18 cellular contexts compared by ENCODE assay signal in the genomic region with DNA sequence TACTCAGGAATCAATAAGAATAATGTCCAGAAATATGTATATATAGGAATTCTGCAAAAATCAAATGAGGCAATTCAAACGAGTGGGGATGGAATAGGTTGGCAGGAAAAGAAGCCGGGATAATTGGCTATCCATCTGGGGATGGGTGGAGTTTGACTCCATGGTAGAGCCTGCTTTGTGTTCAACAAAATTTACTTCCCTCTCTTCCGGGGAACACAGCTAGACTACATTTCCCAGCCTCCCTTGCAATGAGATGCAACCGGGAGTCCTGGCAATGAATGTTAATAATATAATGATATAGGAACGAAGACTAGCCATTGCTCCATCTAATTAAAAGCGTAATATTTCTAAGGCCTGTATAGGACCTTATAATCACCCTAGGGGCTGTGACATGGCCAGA.
"Had no signal": no experiment of that assay in that cellular context is flagged by ENCODE, and none has a peak within 500 bp of the region (broad histone marks: within the 10 kb centered on the region; RNA-seq: fewer than 3 reads in every experiment).

No MANE protein-coding gene starts in this region.

- H3K9me3 ChIP-seq: body of pancreas, left ventricle myocardium inferior, thyroid gland had no signal

- H3K4me3 ChIP-seq: body of pancreas, dorsolateral prefrontal cortex, left ventricle myocardium inferior, thyroid gland had no signal

- H3K27ac ChIP-seq: body of pancreas, dorsolateral prefrontal cortex, left ventricle myocardium inferior, thyroid gland had no signal

- H3K36me3 ChIP-seq: left ventricle myocardium inferior, thyroid gland had no signal

- ATAC-seq: activated CD8-positive, alpha-beta T cell treated with anti-CD3 and anti-CD28 coated beads, Interleukin-2, amount 10 ng/mL, durations not matched to agents 7 days and 5 days; body of pancreas had no signal

- H3K4me1 ChIP-seq: body of pancreas, left ventricle myocardium inferior, thyroid gland had no signal

- DNase-seq: activated CD4-positive, alpha-beta T cell treated with anti-CD3 and anti-CD28 coated beads, Interleukin-2, amount 10 ng/mL, durations not matched to agents 24 days and 14 days; activated CD4-positive, CD25-positive, alpha-beta regulatory T cell; activated CD8-positive, alpha-beta T cell treated with anti-CD3 and anti-CD28 coated beads, Interleukin-2, amount 10 ng/mL, durations not matched to agents 7 days and 5 days; activated naive CD4-positive, alpha-beta T cell treated with Interleukin-2 at 50 U/mL for 16 hours; activated T-cell treated with anti-CD3 and anti-CD28 coated beads, Interleukin-2, amount 50 U/mL, for 24 hours; body of pancreas; caudate nucleus; dorsolateral prefrontal cortex; hippocampal formation; immature natural killer cell; kidney glomerular epithelial cell; left ventricle myocardium inferior; mammary epithelial cell; occipital lobe; posterior cingulate gyrus; stimulated activated CD8-positive, alpha-beta memory T cell treated with anti-CD3 and anti-CD28 coated beads, Interleukin-4, amount 100 ng/mL, for 48 hours; stimulated activated naive CD4-positive, alpha-beta T cell; thyroid gland had no signal

- H3K27me3 ChIP-seq: body of pancreas, dorsolateral prefrontal cortex, thyroid gland had no signal
